ENCODE assay signal across 2 cellular contexts in the genomic region with DNA sequence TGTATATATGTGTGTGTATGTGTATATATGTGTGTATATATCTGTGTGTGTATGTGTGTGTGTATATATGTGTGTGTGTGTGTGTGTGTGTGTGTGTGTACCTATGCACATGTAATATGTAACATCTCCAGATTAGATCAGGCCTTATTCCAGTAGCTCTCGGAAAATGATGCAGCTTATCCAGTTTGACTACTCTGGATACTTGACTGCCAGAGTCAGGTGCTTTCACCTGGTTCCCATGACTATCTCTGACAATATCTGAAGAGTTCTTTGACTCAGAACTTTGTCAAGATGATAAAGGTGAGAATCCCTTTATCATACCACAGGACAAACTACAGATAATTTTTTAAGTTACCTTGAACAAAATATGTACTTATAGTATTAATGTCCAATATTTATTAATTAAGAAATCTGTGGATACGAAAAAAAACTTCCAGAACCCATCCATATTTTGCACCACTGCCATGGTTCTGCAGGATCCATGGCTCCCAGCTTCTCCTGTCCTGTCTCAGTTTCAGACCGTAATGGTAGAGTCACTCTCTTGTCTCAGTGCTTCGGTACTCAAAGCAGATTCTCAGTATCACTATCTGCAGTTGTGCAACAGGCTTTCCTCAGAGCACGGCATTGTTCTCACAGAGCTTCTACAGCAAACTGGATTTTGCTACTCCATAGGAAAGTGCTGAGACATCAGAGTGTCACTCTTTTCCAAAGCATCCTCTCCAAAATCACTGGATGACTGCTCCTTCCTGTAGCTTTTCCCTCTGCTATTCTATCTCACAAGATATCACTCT.
A peak's percentile ranks its signal among the peaks of the same experiment; 100 is the strongest.
TF ChIP-seq lines count a peak whose summit lies in the region.

No MANE protein-coding gene starts in this region.

TF ChIP-seq in A549, 52 proteins besides CTCF, POLR2A, EP300 and RAD21:
- no peak for TF ChIP-seq TP53 (CRISPR knock-in tag; IDR thresholded peaks at IDR 0.05)
- no peak for TF ChIP-seq MAZ (IDR thresholded peaks at IDR 0.05; ENCODE audit: borderline replicate concordance, low read depth, low read length)
- peak; percentile 17 for TF ChIP-seq MAFK (IDR thresholded peaks at IDR 0.05; ENCODE audit: partially characterized antibody)
- TF ChIP-seq, protein P1, sequence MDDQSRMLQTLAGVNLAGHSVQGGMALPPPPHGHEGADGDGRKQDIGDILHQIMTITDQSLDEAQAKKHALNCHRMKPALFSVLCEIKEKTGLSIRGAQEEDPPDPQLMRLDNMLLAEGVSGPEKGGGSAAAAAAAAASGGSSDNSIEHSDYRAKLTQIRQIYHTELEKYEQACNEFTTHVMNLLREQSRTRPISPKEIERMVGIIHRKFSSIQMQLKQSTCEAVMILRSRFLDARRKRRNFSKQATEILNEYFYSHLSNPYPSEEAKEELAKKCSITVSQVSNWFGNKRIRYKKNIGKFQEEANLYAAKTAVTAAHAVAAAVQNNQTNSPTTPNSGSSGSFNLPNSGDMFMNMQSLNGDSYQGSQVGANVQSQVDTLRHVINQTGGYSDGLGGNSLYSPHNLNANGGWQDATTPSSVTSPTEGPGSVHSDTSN (IDR thresholded peaks at IDR 0.05): no peak

TF ChIP-seq in endothelial cell of umbilical vein, 7 proteins besides CTCF, POLR2A, EP300 and RAD21:
- TF ChIP-seq EZH2 (IDR thresholded peaks at IDR 0.05; ENCODE audit: borderline replicate concordance, low read depth, low read length, severe bottlenecking) (no peak), POLR2AphosphoS5 (IDR thresholded peaks at IDR 0.05; ENCODE audit: insufficient read depth, low read depth, low read length) (no peak), JUN (IDR thresholded peaks at IDR 0.05; ENCODE audit: borderline replicate concordance, insufficient read depth, insufficient read length, low read depth) (no peak), GATA2 (IDR thresholded peaks at IDR 0.05; ENCODE audit: insufficient read depth, insufficient read length, low read depth, low read length) (no peak), MYC (IDR thresholded peaks at IDR 0.05; ENCODE audit: low read depth, low read length) (no peak), FOS (IDR thresholded peaks at IDR 0.05; ENCODE audit: borderline replicate concordance, insufficient read depth, low read length) (no peak)
- TF ChIP-seq, protein P2, sequence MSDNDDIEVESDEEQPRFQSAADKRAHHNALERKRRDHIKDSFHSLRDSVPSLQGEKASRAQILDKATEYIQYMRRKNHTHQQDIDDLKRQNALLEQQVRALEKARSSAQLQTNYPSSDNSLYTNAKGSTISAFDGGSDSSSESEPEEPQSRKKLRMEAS (IDR thresholded peaks at IDR 0.05; ENCODE audit: insufficient read depth, insufficient read length): no peak
